ENCODE assay signal across 18 cellular contexts in the genomic region with DNA sequence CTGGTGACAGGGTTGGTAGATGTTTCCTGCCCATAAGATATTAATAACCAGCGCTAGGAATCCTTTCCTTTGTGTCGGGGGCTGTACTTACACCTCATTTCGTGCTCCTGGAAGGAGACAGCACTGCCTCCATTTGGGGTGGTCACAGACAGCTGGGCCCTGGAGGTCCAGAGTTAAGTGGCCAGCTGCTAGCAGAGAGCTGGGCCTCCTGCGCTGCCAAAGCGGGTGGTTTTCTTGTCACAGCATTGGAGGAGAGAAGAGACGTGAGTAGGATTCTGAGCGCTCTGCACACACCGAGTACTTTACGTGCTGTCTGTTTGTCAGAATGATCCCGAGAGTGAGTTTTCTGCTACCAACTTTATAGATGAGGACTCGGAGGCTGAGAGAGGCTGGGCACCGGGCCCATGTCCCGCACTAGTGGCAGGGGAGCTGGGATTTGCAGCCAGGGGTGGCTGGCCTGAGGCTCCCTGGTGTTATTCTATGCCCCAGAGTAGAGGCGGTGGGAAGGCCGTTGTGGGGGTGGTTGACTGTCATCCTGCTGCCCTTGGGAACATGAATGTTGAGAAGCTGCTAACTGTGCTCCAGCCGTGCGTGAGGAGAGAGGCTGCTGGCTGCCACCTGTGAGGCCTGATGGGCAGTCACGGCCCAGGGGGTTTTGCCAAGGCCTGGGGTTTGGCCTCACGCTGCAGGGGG.
DNase-seq lines count a peak whose midpoint lies in the region; ATAC-seq lines count a peak whose summit lies in the region.
"Had no signal": no experiment of that assay in that cellular context is flagged by ENCODE, and none has a peak within 500 bp of the region (broad histone marks: within the 10 kb centered on the region; RNA-seq: fewer than 3 reads in every experiment).

No MANE protein-coding gene starts in this region.

- peak; percentile 14 for DNase-seq in activated gamma-delta T cell (lab: John Stamatoyannopoulos, UW)
- DNase-seq in activated gamma-delta T cell treated with Interleukin-2 at 50 U/mL for 16 hours: no peak
- peak; percentile 4 to 52 for DNase-seq in NCI-H446 (lab: John Stamatoyannopoulos, UW)
- peak; percentile 68 for DNase-seq in left kidney (ENCODE audit: low read depth, low spot score)
- peak; percentile 55 for DNase-seq in retina
- no peak for DNase-seq in NCI-H2081 treated with DMSO at 0.1 percent for 48 hours (lab: John Stamatoyannopoulos, UW)
- DNase-seq: AML-193, DMS79, GM23248, NCI-H1092 treated with DMSO at 0.1 percent for 48 hours, NCI-H146, NCI-H2029, NCI-H2171 treated with DMSO at 0.1 percent for 48 hours, NCI-H748 treated with DMSO at 0.1 percent for 48 hours, Peyer's patch had no signal

- no peak for ATAC-seq in GM19395 (IDR thresholded peaks at IDR 0.05; ENCODE audit: unreplicated experiment)
- ATAC-seq in GM21360 (IDR thresholded peaks at IDR 0.05; ENCODE audit: unreplicated experiment): no peak
- ATAC-seq: HCT116 had no signal

Comparison
In these comparisons a context has a peak if more than half of its experiments do, and no peak if none do; other contexts are left out.
1. DNase-seq: peak in activated gamma-delta T cell (single experiment), NCI-H446 (2 of 2), left kidney (single experiment) and retina (single experiment); none in activated gamma-delta T cell treated with Interleukin-2 at 50 U/mL for 16 hours (single experiment) and NCI-H2081 treated with DMSO at 0.1 percent for 48 hours (single experiment).